8 cellular contexts compared by ENCODE assay signal in the genomic region with DNA sequence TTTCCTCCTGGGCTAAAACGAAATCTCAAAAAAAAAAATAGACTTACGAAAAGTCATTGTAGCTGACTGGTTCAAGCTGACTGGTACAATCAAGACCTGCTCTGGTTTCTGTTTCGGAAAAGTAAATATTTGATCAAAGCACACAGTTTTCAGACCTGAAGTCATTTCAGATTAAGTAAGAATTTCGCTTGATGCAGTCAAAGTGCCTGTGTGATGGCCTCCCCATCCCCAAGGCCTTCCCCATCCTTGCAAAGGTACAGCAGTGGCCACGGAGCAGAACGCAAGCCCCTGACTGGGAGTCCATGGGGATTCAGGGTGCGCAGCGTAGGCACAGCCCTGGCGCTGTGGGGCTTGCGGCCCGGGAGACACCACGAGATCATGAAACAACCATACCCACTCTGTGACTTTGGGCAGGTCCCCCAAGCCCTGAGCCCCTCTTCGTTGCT. TPM values are rescaled to one million over a fixed set of nuclear protein-coding genes. Genes with fewer than 3 reads are reported as not detected.
DNase-seq lines count a peak whose midpoint lies in the region; ATAC-seq and TF ChIP-seq lines count a peak whose summit lies in the region.

No MANE protein-coding gene starts in this region.

- peak overlapping the region in 2 of 4 donors; percentile 7 to 35 for H3K4me3 ChIP-seq in esophagus squamous epithelium

- POLR2A ChIA-PET in activated CD4-positive, alpha-beta T cell treated with anti-CD3 and anti-CD28 coated beads for 36 hours (lab: Charles Lee), result interaction anchor here (0.6 kb wide), 1 partner anchor 26 kb away, joined by 3 read pairs; no protein-coding TSS in a partner anchor

- 67 to 73% methylated on average over 13 of the region's 13 CpGs for WGBS in esophagus squamous epithelium, 2 donors

- peak overlapping the region; percentile 12 for H3K27ac Mint-ChIP-seq in activated CD4-positive, alpha-beta T cell treated with anti-CD3 and anti-CD28 coated beads for 36 hours
- H3K27ac Mint-ChIP-seq in stimulated activated effector memory CD8-positive, alpha-beta T cell treated with anti-CD3 and anti-CD28 coated beads, Interleukin-12 subunit alpha, Interleukin-12 subunit beta, amount 100 ng/mL, for 72 hours, result peak overlapping the region; percentile 43

- TF ChIP-seq POLR2A in esophagus squamous epithelium (IDR thresholded peaks at IDR 0.05), result no peak

- H3K36me3 Mint-ChIP-seq in activated CD4-positive, alpha-beta T cell treated with anti-CD3 and anti-CD28 coated beads for 36 hours (ENCODE audit: low read depth), result no peaks in the 10 kb centered on the region
- H3K36me3 Mint-ChIP-seq in stimulated activated effector memory CD8-positive, alpha-beta T cell treated with anti-CD3 and anti-CD28 coated beads, Interleukin-12 subunit alpha, Interleukin-12 subunit beta, amount 100 ng/mL, for 72 hours, result no peaks in the 10 kb centered on the region

- H3K36me3 ChIP-seq in KOPT-K1 (ENCODE audit: insufficient read depth, low read length) (no peaks in the 10 kb centered on the region), esophagus squamous epithelium (no peaks in the 10 kb centered on the region)

- H3K9me3 ChIP-seq in KOPT-K1 (ENCODE audit: insufficient read depth, low read length, poor library complexity, severe bottlenecking) (no peaks in the 10 kb centered on the region), esophagus squamous epithelium (no peaks in the 10 kb centered on the region)

- no peaks in the 10 kb centered on the region for H3K9me3 Mint-ChIP-seq in activated CD4-positive, alpha-beta T cell treated with anti-CD3 and anti-CD28 coated beads for 36 hours (ENCODE audit: low read depth)
- no peaks in the 10 kb centered on the region for H3K9me3 Mint-ChIP-seq in stimulated activated effector memory CD8-positive, alpha-beta T cell treated with anti-CD3 and anti-CD28 coated beads, Interleukin-12 subunit alpha, Interleukin-12 subunit beta, amount 100 ng/mL, for 72 hours

- intact Hi-C loops in activated CD4-positive, alpha-beta T cell treated with anti-CD3 and anti-CD28 coated beads for 36 hours (cut with DNase I, micrococcal nuclease), result loop anchor here in 1 of 2 experiments (1.0 kb wide), 1 partner anchor 161 kb away; no protein-coding TSS in a partner anchor
- intact Hi-C loops in esophagus squamous epithelium (cut with DNase I), result no loop called here

- H3K27me3 Mint-ChIP-seq in activated CD4-positive, alpha-beta T cell treated with anti-CD3 and anti-CD28 coated beads for 36 hours, result peaks cover 2% of the 10 kb centered on the region

- no peak for TF ChIP-seq CTCF in esophagus squamous epithelium (IDR thresholded peaks at IDR 0.05)

- CTCF ChIA-PET in activated CD4-positive, alpha-beta T cell treated with anti-CD3 and anti-CD28 coated beads for 36 hours (lab: Charles Lee), result interaction anchor here (1.2 kb wide), 1 partner anchor 36 kb away, joined by 3 read pairs; no protein-coding TSS in a partner anchor

- H3K4me1 Mint-ChIP-seq in activated CD4-positive, alpha-beta T cell treated with anti-CD3 and anti-CD28 coated beads for 36 hours, result peaks cover 29% of the 10 kb centered on the region
- H3K4me1 Mint-ChIP-seq in stimulated activated effector memory CD8-positive, alpha-beta T cell treated with anti-CD3 and anti-CD28 coated beads, Interleukin-12 subunit alpha, Interleukin-12 subunit beta, amount 100 ng/mL, for 72 hours, result peaks cover 11% of the 10 kb centered on the region

- DNase-seq in activated CD4-positive, alpha-beta T cell treated with anti-CD3 and anti-CD28 coated beads for 36 hours, result no peak
- DNase-seq in activated CD4-positive, alpha-beta T cell treated with anti-CD3 and anti-CD28 coated beads, Interleukin-2, amount 50 U/mL, for 1 hour, result no peak
- no peak for DNase-seq in esophagus squamous epithelium (lab: John Stamatoyannopoulos, UW)
- DNase-seq in stimulated activated effector memory CD8-positive, alpha-beta T cell treated with anti-CD3 and anti-CD28 coated beads, Interleukin-12 subunit alpha, Interleukin-12 subunit beta, amount 100 ng/mL, for 72 hours (ENCODE audit: low spot score in 2 of 2), result no peak
- DNase-seq in anterior cingulate cortex (lab: John Stamatoyannopoulos, UW), result no peak
- DNase-seq in NCI-H2227 treated with DMSO at 0.1 percent for 48 hours (lab: John Stamatoyannopoulos, UW), result no peak
- no peak for DNase-seq in HPDE6-E6E7 (ENCODE audit: extremely low spot score)

- H3K27me3 ChIP-seq in esophagus squamous epithelium, result no peaks in the 10 kb centered on the region

- H3K4me3 Mint-ChIP-seq in activated CD4-positive, alpha-beta T cell treated with anti-CD3 and anti-CD28 coated beads for 36 hours, result no peak overlapping the region
- H3K4me3 Mint-ChIP-seq in stimulated activated effector memory CD8-positive, alpha-beta T cell treated with anti-CD3 and anti-CD28 coated beads, Interleukin-12 subunit alpha, Interleukin-12 subunit beta, amount 100 ng/mL, for 72 hours, result peak overlapping the region; percentile 57

- ATAC-seq in activated CD4-positive, alpha-beta T cell treated with anti-CD3 and anti-CD28 coated beads for 36 hours, result peak; percentile 62
- peak; percentile 25 for ATAC-seq in stimulated activated effector memory CD8-positive, alpha-beta T cell treated with anti-CD3 and anti-CD28 coated beads, Interleukin-12 subunit alpha, Interleukin-12 subunit beta, amount 100 ng/mL, for 72 hours

- H3K27ac ChIP-seq in KOPT-K1 (ENCODE audit: low read depth, low read length, poor library complexity, severe bottlenecking) (peak overlapping the region; percentile 28), esophagus squamous epithelium (peak overlapping the region; percentile 31 to 82 (median 60))

- peaks cover 3 to 87% (median 42%) of the 10 kb centered on the region in 3 donors for H3K4me1 ChIP-seq in esophagus squamous epithelium

RNA-seq across cellular contexts. Expression of a gene that starts 29.2 kb away (rescaled TPM):
- total RNA-seq in activated CD4-positive, alpha-beta T cell treated with anti-CD3 and anti-CD28 coated beads for 36 hours, result under 1 TPM; 0.40 to 0.43 TPM
- 10 to 100 TPM in 2 of 4 donors, 1 to 10 TPM in 2; 4.0 to 23.0 (median 13.8) TPM for total RNA-seq in esophagus squamous epithelium
